ENCODE assay signal across 18 cellular contexts in genomic region chr3:123329636-123330340, GRCh38.
DNase-seq lines count a peak whose midpoint lies in the region; ATAC-seq, FAIRE-seq and TF ChIP-seq lines count a peak whose summit lies in the region.
"Had no signal": no experiment of that assay in that cellular context is flagged by ENCODE, and none has a peak within 500 bp of the region (broad histone marks: within the 10 kb centered on the region; RNA-seq: fewer than 3 reads in every experiment).

No MANE protein-coding gene starts in this region.

- H3K36me3 ChIP-seq in left ventricle myocardium inferior = peaks cover 9% of the 10 kb centered on the region
- H3K36me3 ChIP-seq in pancreas = peaks cover 0 to 2% (median 0%) of the 10 kb centered on the region in 3 donors
- no peaks in the 10 kb centered on the region for H3K36me3 ChIP-seq in uterus
- H3K36me3 ChIP-seq: colonic mucosa, left lung, MG63 had no signal

- peaks cover 25% of the 10 kb centered on the region for H3K4me1 Mint-ChIP-seq in brain

- 31 to 33% methylated on average over 10 of the region's 10 CpGs for WGBS in pancreas, 2 donors

- FAIRE-seq in pancreas (lab: Jason Lieb, UNC) = no peak
- FAIRE-seq: GM12878 had no signal

- no peak overlapping the region for H3K4me3 Mint-ChIP-seq in brain
- H3K4me3 Mint-ChIP-seq: activated naive CD8-positive, alpha-beta T cell treated with anti-CD3 and anti-CD28 coated beads, Interleukin-2, amount 50 U/mL, for 24 hours; nephron progenitor cell; T-helper 2 cell treated with Interferon-gamma antibody and Interleukin-4, amounts not matched to agents 5 μg/mL and 100 μg/mL, for 36 hours had no signal

- no peaks in the 10 kb centered on the region for H3K9me3 ChIP-seq in left ventricle myocardium inferior (replicated peaks)
- H3K9me3 ChIP-seq in pancreas = no peaks in the 10 kb centered on the region
- no peaks in the 10 kb centered on the region for H3K9me3 ChIP-seq in uterus
- H3K9me3 ChIP-seq: colonic mucosa, left lung, MG63 had no signal

- H3K4me3 ChIP-seq in left ventricle myocardium inferior (peak overlapping the region; percentile 41), pancreas (no peak overlapping the region), uterus (no peak overlapping the region)
- H3K4me3 ChIP-seq: colonic mucosa, GM12878, hepatocyte, left lung, MG63, smooth muscle cell had no signal

- H3K27ac ChIP-seq in left ventricle myocardium inferior (replicated peaks) (peak overlapping the region; percentile 87), pancreas (peak overlapping the region in 2 of 4 donors; percentile 37 to 46), uterus (peak overlapping the region; percentile 80 to 85)
- H3K27ac ChIP-seq: colonic mucosa, hepatocyte, left lung had no signal

- H3K9me3 Mint-ChIP-seq in brain = peaks cover 0 to 3% (median 0%) of the 10 kb centered on the region in 5 experiments
- H3K9me3 Mint-ChIP-seq: activated naive CD8-positive, alpha-beta T cell treated with anti-CD3 and anti-CD28 coated beads, Interleukin-2, amount 50 U/mL, for 24 hours; nephron progenitor cell; T-helper 2 cell treated with Interferon-gamma antibody and Interleukin-4, amounts not matched to agents 5 μg/mL and 100 μg/mL, for 36 hours had no signal

- ATAC-seq in pancreas = peak; percentile 61 to 79 (median 69)
- no peak for ATAC-seq in HG02571 (IDR thresholded peaks at IDR 0.05; ENCODE audit: unreplicated experiment)
- ATAC-seq in GM19328 (IDR thresholded peaks at IDR 0.05; ENCODE audit: unreplicated experiment) = no peak
- ATAC-seq in GM18868 (IDR thresholded peaks at IDR 0.05; ENCODE audit: unreplicated experiment) = no peak

- TF ChIP-seq CTCF in brain (conservative IDR thresholded peaks at IDR 0.05) = no peak
- no peak for TF ChIP-seq CTCF in left ventricle myocardium inferior (IDR thresholded peaks at IDR 0.05; ENCODE audit: borderline replicate concordance)
- TF ChIP-seq CTCF in pancreas (IDR thresholded peaks at IDR 0.05) = no peak
- no peak for TF ChIP-seq CTCF in uterus (IDR thresholded peaks at IDR 0.05)

- TF ChIP-seq POLR2A in uterus (IDR thresholded peaks at IDR 0.05) = no peak

- peaks cover 98% of the 10 kb centered on the region for H3K4me1 ChIP-seq in left ventricle myocardium inferior
- peaks cover 13 to 16% (median 14%) of the 10 kb centered on the region in 3 donors for H3K4me1 ChIP-seq in pancreas
- H3K4me1 ChIP-seq in uterus = no peaks in the 10 kb centered on the region
- H3K4me1 ChIP-seq: colonic mucosa, left lung had no signal

- DNase-seq in left ventricle myocardium inferior (peak; percentile 35), pancreas (peak; percentile 52 to 62 (median 58)), uterus (no peak)
- DNase-seq: activated CD4-positive, alpha-beta T cell treated with anti-CD3 and anti-CD28 coated beads for 4 hours; activated naive CD8-positive, alpha-beta T cell treated with anti-CD3 and anti-CD28 coated beads, Interleukin-2, amount 50 U/mL, for 24 hours; activated T-cell treated with anti-CD3 and anti-CD28 coated beads, Interleukin-2, amount 50 U/mL, for 1 hour; colonic mucosa; MG63; nephron progenitor cell had no signal

- H3K36me3 Mint-ChIP-seq in brain = no peaks in the 10 kb centered on the region

- peak overlapping the region in 4 of 5 experiments; percentile 43 to 74 (median 61) for H3K27ac Mint-ChIP-seq in brain
- H3K27ac Mint-ChIP-seq: activated naive CD8-positive, alpha-beta T cell treated with anti-CD3 and anti-CD28 coated beads, Interleukin-2, amount 50 U/mL, for 24 hours; nephron progenitor cell; T-helper 2 cell treated with Interferon-gamma antibody and Interleukin-4, amounts not matched to agents 5 μg/mL and 100 μg/mL, for 36 hours had no signal

- intact Hi-C loops in left ventricle myocardium inferior (cut with micrococcal nuclease) (no loop called here), pancreas (cut with DNase I) (loop anchor here (2.0 to 10.0 kb wide), 5 partner anchors 155 to 235 kb away; no protein-coding TSS in a partner anchor), uterus (cut with DNase I; ENCODE audit: low total_unique reads) (loop anchor here (2.0 kb wide), 1 partner anchor 159 kb away; no protein-coding TSS in a partner anchor)

- H3K27me3 Mint-ChIP-seq in brain = peaks cover 3% of the 10 kb centered on the region

- H3K27me3 ChIP-seq in left ventricle myocardium inferior (ENCODE audit: low read depth) = peaks cover 5% of the 10 kb centered on the region
- H3K27me3 ChIP-seq in pancreas = no peaks in the 10 kb centered on the region
- H3K27me3 ChIP-seq in uterus = no peaks in the 10 kb centered on the region
- H3K27me3 ChIP-seq: colonic mucosa had no signal

Comparison
In these comparisons a context has a peak if more than half of its experiments do, and no peak if none do; other contexts are left out.
1. DNase-seq: peak in left ventricle myocardium inferior (single experiment) and pancreas (6 of 6); none in uterus (0 of 2).
2. ATAC-seq: peak in pancreas (4 of 4); none in HG02571 (single experiment), GM19328 (single experiment) and GM18868 (single experiment).